Comparison of ENCODE assay signal across 14 cellular contexts in the genomic region with DNA sequence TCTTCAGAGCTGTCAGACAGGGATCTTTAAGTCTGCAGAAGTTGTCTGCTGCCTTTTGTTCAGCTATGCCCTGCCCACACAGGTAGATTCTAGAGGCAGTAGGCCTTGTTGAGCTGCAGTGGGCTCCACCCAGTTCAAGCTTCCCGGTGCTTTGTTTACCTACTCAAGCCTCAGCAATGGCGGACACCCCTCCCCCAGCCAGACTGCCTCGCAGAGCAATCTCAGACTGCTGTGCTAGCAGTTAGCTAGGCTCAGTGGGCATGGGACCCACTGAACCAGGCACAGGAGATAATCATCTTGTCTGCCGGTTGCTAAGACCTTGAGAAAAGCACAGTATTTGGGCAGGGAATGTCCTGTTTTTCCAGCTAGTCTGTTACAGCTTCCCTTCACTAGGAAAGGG. TPM values are rescaled to one million over a fixed set of nuclear protein-coding genes. Genes with fewer than 3 reads are reported as not detected.
A peak's percentile ranks its signal among the peaks of the same experiment; 100 is the strongest.
DNase-seq lines count a peak whose midpoint lies in the region; ATAC-seq and TF ChIP-seq lines count a peak whose summit lies in the region.
"Not testable (repeated sequence)": the region's sequence is repeated elsewhere in the genome, so short reads cannot be mapped to it uniquely, and the experiment has no call there.
"Had no signal": no experiment of that assay in that cellular context is flagged by ENCODE, and none has a peak within 500 bp of the region (broad histone marks: within the 10 kb centered on the region; RNA-seq: fewer than 3 reads in every experiment).

No MANE protein-coding gene starts in this region.

- TF ChIP-seq CTCF in Calu3 (IDR thresholded peaks at IDR 0.05; ENCODE audit: unreplicated experiment); colonic mucosa (IDR thresholded peaks at IDR 0.05); left lung (IDR thresholded peaks at IDR 0.05): not testable (repeated sequence)

- H3K4me1 Mint-ChIP-seq in Calu3 (ENCODE audit: low read depth, unreplicated experiment): peaks cover 26% of the 10 kb centered on the region

- not testable (repeated sequence) for H3K27me3 ChIP-seq in colonic mucosa; left lung; neuronal stem cell (ENCODE audit: control insufficient read depth in 3 of 3, insufficient read depth in 3 of 3, low read depth in 1 of 3, low read length in 3 of 3)

- not testable (repeated sequence) for H3K36me3 Mint-ChIP-seq in Calu3 (ENCODE audit: insufficient read depth, unreplicated experiment)

- CTCF ChIA-PET in Calu3 (lab: Charles Lee): not testable (repeated sequence)

- H3K9me3 ChIP-seq in colonic mucosa; left lung; neuronal stem cell (replicated peaks in 1 of 2; ENCODE audit: control insufficient read depth in 2 of 2, insufficient read depth in 1 of 2, low read depth in 1 of 2, low read length in 2 of 2): not testable (repeated sequence)

- H3K4ac ChIP-seq in neuronal stem cell (ENCODE audit: low read length): not testable (repeated sequence)

- not testable (repeated sequence) for ATAC-seq in left lung

- H2AK5ac ChIP-seq in neuronal stem cell (ENCODE audit: low read depth, low read length): not testable (repeated sequence)

- no CpG with 5 or more reads among the region's 4 CpGs for WGBS in neuronal stem cell (ENCODE audit: extremely low coverage in 2 of 2, insufficient read length in 2 of 2, insufficient replicate concordance in 1 of 2), 2 donors

- H3K4me1 ChIP-seq in colonic mucosa; left lung; neuronal stem cell (ENCODE audit: control insufficient read depth in 2 of 2, insufficient read depth in 1 of 2, low read depth in 1 of 2, low read length in 2 of 2): not testable (repeated sequence)

- not testable (repeated sequence) for DNase-seq in Calu3; neuronal stem cell (ENCODE audit: low spot score)
- DNase-seq in astrocyte of the hippocampus (ENCODE audit: low read depth, low spot score) (peak; percentile 0), colonic mucosa (peak; percentile 16), left lung (peak; percentile 30 to 31)

- peaks cover 12% of the 10 kb centered on the region for H3K9me3 Mint-ChIP-seq in Calu3 (ENCODE audit: low read depth, unreplicated experiment)

- not testable (repeated sequence) for H3K9ac ChIP-seq in colonic mucosa (ENCODE audit: low read depth in 2 of 2, low read length in 2 of 2); neuronal stem cell (ENCODE audit: low read depth, low read length, poor library complexity)

- BruUV-seq in Calu3 (replicated peaks; lab: Mats Ljungman, UMichigan): not testable (repeated sequence)

- H3K18ac ChIP-seq in neuronal stem cell (ENCODE audit: low read length): peak overlapping the region; percentile 48

- intact Hi-C loops in Calu3 (cut with micrococcal nuclease; ENCODE audit: unreplicated experiment); colonic mucosa (cut with DNase I); left lung (cut with DNase I): not testable (repeated sequence)

- H2AFZ ChIP-seq in neuronal stem cell (ENCODE audit: low read length): not testable (repeated sequence)

- H4K91ac ChIP-seq in neuronal stem cell (ENCODE audit: low read depth, low read length, poor library complexity): not testable (repeated sequence)

- peak overlapping the region; percentile 69 for H3K27ac Mint-ChIP-seq in Calu3 (ENCODE audit: unreplicated experiment)

- not testable (repeated sequence) for H2BK5ac ChIP-seq in neuronal stem cell (ENCODE audit: low read length)

- H2BK15ac ChIP-seq in neuronal stem cell (ENCODE audit: low read length): not testable (repeated sequence)

- H3K79me1 ChIP-seq in neuronal stem cell (ENCODE audit: low read depth, low read length): not testable (repeated sequence)

- not testable (repeated sequence) for H3K23ac ChIP-seq in neuronal stem cell (ENCODE audit: low read depth, low read length, poor library complexity)

- H3K14ac ChIP-seq in neuronal stem cell (ENCODE audit: low read length): not testable (repeated sequence)

- H3K4me2 ChIP-seq in neuronal stem cell (ENCODE audit: insufficient read depth, low read length, poor library complexity, severe bottlenecking): not testable (repeated sequence)

- not testable (repeated sequence) for H3K36me3 ChIP-seq in colonic mucosa; left lung; neuronal stem cell (replicated peaks in 1 of 2; ENCODE audit: control insufficient read depth in 2 of 2, insufficient read depth in 2 of 2, low read length in 2 of 2)

- H3K4me3 ChIP-seq in colonic mucosa; left lung; neuronal stem cell (ENCODE audit: low read length in 2 of 2): not testable (repeated sequence)

- not testable (repeated sequence) for H2BK12ac ChIP-seq in neuronal stem cell (ENCODE audit: low read length)

- H2BK120ac ChIP-seq in neuronal stem cell (ENCODE audit: low read depth, low read length): not testable (repeated sequence)

- not testable (repeated sequence) for H3K27ac ChIP-seq in colonic mucosa; left lung; neuronal stem cell (replicated peaks; ENCODE audit: low read length)

- H4K8ac ChIP-seq in neuronal stem cell (ENCODE audit: low read depth, low read length): not testable (repeated sequence)

- not testable (repeated sequence) for H3K27me3 Mint-ChIP-seq in Calu3 (ENCODE audit: unreplicated experiment)

- H3K4me3 Mint-ChIP-seq in Calu3 (ENCODE audit: low read depth, unreplicated experiment): peak overlapping the region; percentile 55

RNA-seq across cellular contexts. Expression of gene FDCSP, which starts 13.2 kb away (rescaled TPM):
- 1,542 and 2,729 TPM in 2 replicates for total RNA-seq in Calu3 (2022)
- total RNA-seq in colonic mucosa: under 1 TPM in 1 of 2 donors, not detected in 1; 0.49 TPM
- not detected for total RNA-seq in left lung
- polyA plus RNA-seq in neuronal stem cell (2013, experiment 1 of 2): not detected
- polyA plus RNA-seq in neuronal stem cell (2013, experiment 2 of 2): not detected
- total RNA-seq: A673; Caco-2; CD4-positive, alpha-beta T cell; CD8-positive, alpha-beta T cell; G401; GM12878 had no signal
- polyA plus RNA-seq: AG04450, BJ, GM12878 had no signal

RNA-seq across cellular contexts. Expression of gene ODAM, which starts 17.2 kb away (rescaled TPM):
- 137 and 214 TPM in 2 replicates for total RNA-seq in Calu3 (2022)
- total RNA-seq in colonic mucosa: under 1 TPM in 1 of 2 donors, not detected in 1; 0.90 TPM
- total RNA-seq in left lung: 1 to 10 TPM; 3.5 to 5.0 TPM
- 0.25 TPM for polyA plus RNA-seq in neuronal stem cell (2013, experiment 1 of 2)
- 0.62 TPM for polyA plus RNA-seq in neuronal stem cell (2013, experiment 2 of 2)
- total RNA-seq: A673; CD4-positive, alpha-beta T cell; CD8-positive, alpha-beta T cell; Daoy; G401; GM12878 had no signal
- polyA plus RNA-seq: AG04450, BJ, GM12878 had no signal

RNA-seq across cellular contexts. Expression of gene CSN3, which starts 29.6 kb away (rescaled TPM):
- total RNA-seq in Calu3 (2022) (911 and 1,246 TPM in 2 replicates), colonic mucosa (not detected), left lung (not detected)
- polyA plus RNA-seq in neuronal stem cell (2013, experiment 1 of 2): not detected
- not detected for polyA plus RNA-seq in neuronal stem cell (2013, experiment 2 of 2)
- total RNA-seq: A673; Caco-2; CD4-positive, alpha-beta T cell; CD8-positive, alpha-beta T cell; Daoy; G401; GM12878 had no signal
- polyA plus RNA-seq: AG04450, BJ, GM12878 had no signal

RNA-seq across cellular contexts. Expression of gene PRR27, which starts 58.7 kb away (rescaled TPM):
- not detected in 2 replicates for total RNA-seq in Calu3 (2022)
- not detected for total RNA-seq in colonic mucosa
- not detected for total RNA-seq in left lung
- polyA plus RNA-seq in neuronal stem cell (2013, experiment 1 of 2): not detected
- polyA plus RNA-seq in neuronal stem cell (2013, experiment 2 of 2): not detected
- total RNA-seq: A673; Caco-2; CD4-positive, alpha-beta T cell; CD8-positive, alpha-beta T cell; Daoy; G401; GM12878 had no signal
- polyA plus RNA-seq: AG04450, BJ, GM12878 had no signal

Comparison
In these comparisons a context has a peak if more than half of its experiments do, and no peak if none do; other contexts are left out.
1. RNA of gene FDCSP, which starts 13.2 kb away (total RNA-seq): 1,542 to 2,729 TPM in Calu3; 0.49 TPM in colonic mucosa and not detected in left lung; every median in the first group is over 1,000 times any median in the second.
2. RNA of gene ODAM, which starts 17.2 kb away (total RNA-seq): 137 to 214 TPM in Calu3; 3.5 to 5.0 TPM in left lung and 0.90 TPM in colonic mucosa; every median in the first group is over 10 times any median in the second.
3. RNA of gene CSN3, which starts 29.6 kb away (total RNA-seq): 911 to 1,246 TPM in Calu3; not detected in colonic mucosa and not detected in left lung; every median in the first group is over 100 times any median in the second.